In genomic region chr18:369224-370010, GRCh38 we compare ENCODE assay signal across 25 cellular contexts.
DNase-seq lines count a peak whose midpoint lies in the region; ATAC-seq, FAIRE-seq and TF ChIP-seq lines count a peak whose summit lies in the region.
"Had no signal": no experiment of that assay in that cellular context is flagged by ENCODE, and none has a peak within 500 bp of the region (broad histone marks: within the 10 kb centered on the region; RNA-seq: fewer than 3 reads in every experiment).

No MANE protein-coding gene starts in this region.

- SMC1A ChIA-PET in GM12878 (lab: Charles Lee; ENCODE audit: uncharacterized antibody, unreplicated experiment): no interaction called here

- ATAC-seq in HG03354 (IDR thresholded peaks at IDR 0.05; ENCODE audit: poor library complexity, severe bottlenecking, unreplicated experiment) (peak; percentile 42), GM12878 (no peak), naive B cell (ENCODE audit: low read depth in 2 of 2) (peak; percentile 55 to 63), GM18861 (IDR thresholded peaks at IDR 0.05; ENCODE audit: unreplicated experiment) (no peak)
- no peak for ATAC-seq in activated CD8-positive, alpha-beta T cell treated with anti-CD3 and anti-CD28 coated beads for 36 hours
- ATAC-seq: activated CD8-positive, alpha-beta memory T cell treated with anti-CD3 and anti-CD28 coated beads, Interleukin-2, amount 10 ng/mL, durations not matched to agents 7 days and 5 days; stimulated activated naive CD8-positive, alpha-beta T cell treated with anti-CD3 and anti-CD28 coated beads, Interleukin-15, Interleukin-2, amounts not matched to agents 100 U/mL and 50 U/mL, for 24 hours had no signal

- no peaks in the 10 kb centered on the region for H3K9me3 ChIP-seq in GM12878 (replicated peaks; ENCODE audit: control insufficient read depth, insufficient read depth, low read length)
- no peaks in the 10 kb centered on the region for H3K9me3 ChIP-seq in ovary
- H3K9me3 ChIP-seq: sigmoid colon, SJSA1 had no signal

- H3K79me2 ChIP-seq in GM12878 (ENCODE audit: control insufficient read depth, insufficient read depth, low read length): no peaks in the 10 kb centered on the region

- no peak overlapping the region for H3K9ac ChIP-seq in GM12878 (ENCODE audit: control insufficient read depth, insufficient read depth, low read length)

- H3K4me3 Mint-ChIP-seq in CD14-positive monocyte (no peak overlapping the region), naive B cell (peak overlapping the region in 4 of 8 donors; percentile 5 to 37 (median 21))
- no peak overlapping the region for H3K4me3 Mint-ChIP-seq in activated CD8-positive, alpha-beta T cell treated with anti-CD3 and anti-CD28 coated beads for 36 hours
- H3K4me3 Mint-ChIP-seq: activated CD4-positive, alpha-beta T cell treated with anti-CD3 and anti-CD28 coated beads, Interleukin-2, amount 10 ng/mL, durations not matched to agents 24 days and 14 days; activated CD8-positive, alpha-beta memory T cell treated with anti-CD3 and anti-CD28 coated beads, Interleukin-2, amount 10 ng/mL, durations not matched to agents 7 days and 5 days; activated naive CD4-positive, alpha-beta T cell treated with anti-CD3 and anti-CD28 coated beads for 36 hours; CD8-positive, alpha-beta memory T cell had no signal

- TF ChIP-seq RAD21 in GM12878 (IDR thresholded peaks at IDR 0.05; ENCODE audit: insufficient read depth, low read depth, low read length): no peak

- H3K36me3 Mint-ChIP-seq in CD14-positive monocyte (peaks cover 0 to 2% of the 10 kb centered on the region in 2 donors), naive B cell (no peaks in the 10 kb centered on the region)
- no peaks in the 10 kb centered on the region for H3K36me3 Mint-ChIP-seq in activated CD8-positive, alpha-beta T cell treated with anti-CD3 and anti-CD28 coated beads for 36 hours (ENCODE audit: low read depth)
- H3K36me3 Mint-ChIP-seq: activated CD8-positive, alpha-beta memory T cell treated with anti-CD3 and anti-CD28 coated beads, Interleukin-2, amount 10 ng/mL, durations not matched to agents 7 days and 5 days; CD8-positive, alpha-beta memory T cell had no signal

- no peaks in the 10 kb centered on the region for H4K20me1 ChIP-seq in GM12878 (ENCODE audit: control insufficient read depth, insufficient read depth)

- H3K27me3 ChIP-seq in GM12878 (replicated peaks in 1 of 2; ENCODE audit: control insufficient read depth in 2 of 2, insufficient read depth in 2 of 2, low read length in 1 of 2) (no peaks in the 10 kb centered on the region; a peak in 1 of 4 replicates), ovary (no peaks in the 10 kb centered on the region)
- H3K27me3 ChIP-seq: sigmoid colon, SJSA1 had no signal

- H3K27me3 Mint-ChIP-seq in CD14-positive monocyte (ENCODE audit: low read depth in 3 of 3): peaks cover 3 to 5% (median 5%) of the 10 kb centered on the region in 3 donors
- H3K27me3 Mint-ChIP-seq in naive B cell: peaks cover 0 to 15% (median 5%) of the 10 kb centered on the region in 3 donors
- no peaks in the 10 kb centered on the region for H3K27me3 Mint-ChIP-seq in activated CD8-positive, alpha-beta T cell treated with anti-CD3 and anti-CD28 coated beads for 36 hours
- H3K27me3 Mint-ChIP-seq: activated CD4-positive, alpha-beta T cell treated with anti-CD3 and anti-CD28 coated beads, Interleukin-2, amount 10 ng/mL, durations not matched to agents 24 days and 14 days; progenitor cell of endocrine pancreas had no signal

- intact Hi-C loops in CD14-positive monocyte (cut with micrococcal nuclease) (loop anchor here (5.0 to 10.0 kb wide), 2 partner anchors 32 to 45 kb away; no protein-coding TSS in a partner anchor), GM12878 (cut with micrococcal nuclease; ENCODE audit: unreplicated experiment) (no loop called here), ovary (cut with DNase I) (no loop called here)
- intact Hi-C loops in activated CD8-positive, alpha-beta T cell treated with anti-CD3 and anti-CD28 coated beads for 36 hours (cut with micrococcal nuclease): no loop called here

- H3K36me3 ChIP-seq in GM12878 (ENCODE audit: control insufficient read depth in 2 of 2, insufficient read depth in 2 of 2, low read length in 1 of 2): no peaks in the 10 kb centered on the region
- H3K36me3 ChIP-seq in ovary: no peaks in the 10 kb centered on the region
- H3K36me3 ChIP-seq: sigmoid colon, SJSA1 had no signal

- TF ChIP-seq POLR2A in GM12878 (IDR thresholded peaks at IDR 0.05; ENCODE audit: low read depth, low read length): no peak
- TF ChIP-seq POLR2A in ovary (IDR thresholded peaks at IDR 0.05): no peak

- no peak overlapping the region for H3K4me2 ChIP-seq in GM12878 (ENCODE audit: control insufficient read depth, insufficient read depth)

- POLR2A ChIA-PET in GM12878 (lab: Charles Lee): no interaction called here
- POLR2A ChIA-PET in activated CD8-positive, alpha-beta T cell treated with anti-CD3 and anti-CD28 coated beads for 36 hours (lab: Charles Lee): no interaction called here

- WGBS in GM12878 (ENCODE audit: insufficient coverage, insufficient replicate concordance, low lambda C conversion rate, missing lambda C conversion rate): 41% methylated on average over 11 of the region's 11 CpGs
- WGBS in ovary, 3 donors: 83 to 85% (median 85%) methylated on average over 11 of the region's 11 CpGs

- H3K4me3 ChIP-seq in GM12878: no peak overlapping the region
- H3K4me3 ChIP-seq in ovary: no peak overlapping the region
- H3K4me3 ChIP-seq: lung, sigmoid colon, SJSA1 had no signal

- RAD21 ChIA-PET in GM12878 (lab: Charles Lee; ENCODE audit: unreplicated experiment): no interaction called here

- no peak for TF ChIP-seq CTCF in CD14-positive monocyte (IDR thresholded peaks at IDR 0.05)
- TF ChIP-seq CTCF in GM12878 (IDR thresholded peaks at IDR 0.05 in 2 of 3, conservative IDR thresholded peaks at IDR 0.05 in 1 of 3; ENCODE audit: control insufficient read depth in 2 of 3, extremely low read depth in 1 of 3, insufficient read depth in 1 of 3, low read depth in 3 of 3, low read length in 3 of 3): no peak
- no peak for TF ChIP-seq CTCF in ovary (IDR thresholded peaks at IDR 0.05)
- no peak for TF ChIP-seq CTCF in activated CD8-positive, alpha-beta T cell treated with anti-CD3 and anti-CD28 coated beads for 36 hours (IDR thresholded peaks at IDR 0.05)

- no peak overlapping the region for H2AFZ ChIP-seq in GM12878 (ENCODE audit: control insufficient read depth, low read depth, low read length)

- no peaks in the 10 kb centered on the region for H3K4me1 ChIP-seq in GM12878 (ENCODE audit: control insufficient read depth, insufficient read depth, low read length)
- no peaks in the 10 kb centered on the region for H3K4me1 ChIP-seq in ovary (ENCODE audit: insufficient read depth)

- no peak for TF ChIP-seq EP300 in GM12878 (IDR thresholded peaks at IDR 0.05; ENCODE audit: borderline replicate concordance in 1 of 2, control insufficient read depth in 1 of 2, low read depth in 2 of 2, low read length in 2 of 2)
- no peak for TF ChIP-seq EP300 in ovary (IDR thresholded peaks at IDR 0.05)

- in situ Hi-C loops in GM12878 (cut with MboI): no loop called here

- H3K27ac Mint-ChIP-seq in CD14-positive monocyte (no peak overlapping the region), naive B cell (peak overlapping the region in 4 of 6 donors; percentile 18 to 91 (median 75))
- no peak overlapping the region for H3K27ac Mint-ChIP-seq in activated CD8-positive, alpha-beta T cell treated with anti-CD3 and anti-CD28 coated beads for 36 hours
- H3K27ac Mint-ChIP-seq: activated CD4-positive, alpha-beta T cell treated with anti-CD3 and anti-CD28 coated beads, Interleukin-2, amount 10 ng/mL, durations not matched to agents 24 days and 14 days; activated CD8-positive, alpha-beta memory T cell treated with anti-CD3 and anti-CD28 coated beads, Interleukin-2, amount 10 ng/mL, durations not matched to agents 7 days and 5 days; activated naive CD4-positive, alpha-beta T cell treated with anti-CD3 and anti-CD28 coated beads for 36 hours; CD8-positive, alpha-beta memory T cell; progenitor cell of endocrine pancreas had no signal

- DNase-seq in CD14-positive monocyte (ENCODE audit: low spot score) (peak; percentile 57), GM12878 (ENCODE audit: low read depth, low spot score) (no peak), naive B cell (peak; percentile 14), NCI-H2196 (lab: John Stamatoyannopoulos, UW; ENCODE audit: unreplicated experiment) (no peak), ovary (no peak)
- DNase-seq in activated CD8-positive, alpha-beta T cell treated with anti-CD3 and anti-CD28 coated beads for 36 hours: no peak
- DNase-seq: activated CD4-positive, alpha-beta T cell treated with anti-CD3 and anti-CD28 coated beads, Interleukin-2, amount 10 ng/mL, durations not matched to agents 24 days and 14 days; activated CD8-positive, alpha-beta memory T cell treated with anti-CD3 and anti-CD28 coated beads, Interleukin-2, amount 10 ng/mL, durations not matched to agents 7 days and 5 days; activated naive CD4-positive, alpha-beta T cell treated with anti-CD3 and anti-CD28 coated beads for 36 hours; caudate nucleus; CD8-positive, alpha-beta memory T cell; DND-41; glutamatergic neuron; MV-4-11; NCI-H2171; NCI-H524; sigmoid colon; stimulated activated naive CD8-positive, alpha-beta T cell treated with anti-CD3 and anti-CD28 coated beads, Interleukin-15, Interleukin-2, amounts not matched to agents 100 U/mL and 50 U/mL, for 24 hours; T-helper 1 cell had no signal

- no TSS peak for BruUV-seq in GM12878 (replicated peaks; lab: Mats Ljungman, UMichigan)

- peak; percentile 57 for FAIRE-seq in GM12878 (lab: Jason Lieb, UNC)
- FAIRE-seq: GM19239 had no signal

- CTCF ChIA-PET in GM12878 (lab: Yijun Ruan, JAX): interaction anchor here (0.6 kb wide), 1 partner anchor 18 kb away, joined by 3 read pairs; no protein-coding TSS in a partner anchor
- CTCF ChIA-PET in activated CD8-positive, alpha-beta T cell treated with anti-CD3 and anti-CD28 coated beads for 36 hours (lab: Charles Lee): no interaction called here

- H3K4me1 Mint-ChIP-seq in CD14-positive monocyte (peaks cover 48% of the 10 kb centered on the region), naive B cell (peaks cover 23 to 44% (median 24%) of the 10 kb centered on the region in 3 donors)
- no peaks in the 10 kb centered on the region for H3K4me1 Mint-ChIP-seq in activated CD8-positive, alpha-beta T cell treated with anti-CD3 and anti-CD28 coated beads for 36 hours (ENCODE audit: low read depth)
- H3K4me1 Mint-ChIP-seq: activated CD4-positive, alpha-beta T cell treated with anti-CD3 and anti-CD28 coated beads, Interleukin-2, amount 10 ng/mL, durations not matched to agents 24 days and 14 days; activated CD8-positive, alpha-beta memory T cell treated with anti-CD3 and anti-CD28 coated beads, Interleukin-2, amount 10 ng/mL, durations not matched to agents 7 days and 5 days; CD8-positive, alpha-beta memory T cell had no signal

- H3K27ac ChIP-seq in GM12878 (ENCODE audit: control insufficient read depth, insufficient read depth) (no peak overlapping the region), ovary (no peak overlapping the region)
- H3K27ac ChIP-seq: sigmoid colon, SJSA1 had no signal

- H3K9me3 Mint-ChIP-seq in CD14-positive monocyte (no peaks in the 10 kb centered on the region), naive B cell (no peaks in the 10 kb centered on the region)
- H3K9me3 Mint-ChIP-seq in activated CD8-positive, alpha-beta T cell treated with anti-CD3 and anti-CD28 coated beads for 36 hours: no peaks in the 10 kb centered on the region
- H3K9me3 Mint-ChIP-seq: activated CD4-positive, alpha-beta T cell treated with anti-CD3 and anti-CD28 coated beads, Interleukin-2, amount 10 ng/mL, durations not matched to agents 24 days and 14 days; activated naive CD4-positive, alpha-beta T cell treated with anti-CD3 and anti-CD28 coated beads for 36 hours; CD8-positive, alpha-beta memory T cell had no signal

Comparison
In these comparisons a context has a peak if more than half of its experiments do, and no peak if none do; other contexts are left out.
1. DNase-seq: peak in CD14-positive monocyte (single experiment) and naive B cell (single experiment); none in GM12878 (single experiment), NCI-H2196 (single experiment), ovary (0 of 5) and activated CD8-positive, alpha-beta T cell treated with anti-CD3 and anti-CD28 coated beads for 36 hours (single experiment).
2. H3K27ac Mint-ChIP-seq: peak in naive B cell (4 of 6); none in CD14-positive monocyte (0 of 7) and activated CD8-positive, alpha-beta T cell treated with anti-CD3 and anti-CD28 coated beads for 36 hours (single experiment).
3. ATAC-seq: peak in HG03354 (single experiment) and naive B cell (2 of 2); none in GM12878 (single experiment), GM18861 (single experiment) and activated CD8-positive, alpha-beta T cell treated with anti-CD3 and anti-CD28 coated beads for 36 hours (single experiment).
4. intact Hi-C loops: an anchor here in CD14-positive monocyte (5.0 to 10.0 kb wide); none called in GM12878, ovary and activated CD8-positive, alpha-beta T cell treated with anti-CD3 and anti-CD28 coated beads for 36 hours.